ENCODE assay signal across 18 cellular contexts in genomic region chr11:83206771-83207413, GRCh38. TPM values are rescaled to one million over a fixed set of nuclear protein-coding genes. Genes with fewer than 3 reads are reported as not detected.
DNase-seq lines count a peak whose midpoint lies in the region; ATAC-seq, FAIRE-seq and TF ChIP-seq lines count a peak whose summit lies in the region.
"Had no signal": no experiment of that assay in that cellular context is flagged by ENCODE, and none has a peak within 500 bp of the region (broad histone marks: within the 10 kb centered on the region; RNA-seq: fewer than 3 reads in every experiment).

No MANE protein-coding gene starts in this region.

- TF ChIP-seq RAD21 in K562 (CRISPR knock-in tag; conservative IDR thresholded peaks at IDR 0.05 in 1 of 2, IDR thresholded peaks at IDR 0.05 in 1 of 2) = no peak

- peak overlapping the region in 5 of 7 donors; percentile 2 to 75 (median 53) for H3K27ac Mint-ChIP-seq in CD14-positive monocyte
- no peak overlapping the region for H3K27ac Mint-ChIP-seq in naive thymus-derived CD4-positive, alpha-beta T cell
- H3K27ac Mint-ChIP-seq: CD8-positive, alpha-beta T cell had no signal

- H3K27me3 Mint-ChIP-seq in CD14-positive monocyte (ENCODE audit: low read depth in 3 of 3) = peaks cover 0 to 3% (median 2%) of the 10 kb centered on the region in 3 donors
- H3K27me3 Mint-ChIP-seq in naive thymus-derived CD4-positive, alpha-beta T cell = no peaks in the 10 kb centered on the region

- no peaks in the 10 kb centered on the region for H3K9me3 ChIP-seq in K562 (replicated peaks; ENCODE audit: control insufficient read depth, insufficient read depth, low read depth, low read length)
- no peaks in the 10 kb centered on the region for H3K9me3 ChIP-seq in naive thymus-derived CD4-positive, alpha-beta T cell (ENCODE audit: control insufficient read depth in 2 of 3, low read length in 3 of 3)
- H3K9me3 ChIP-seq: MG63 had no signal

- H3K27me3 ChIP-seq in K562 (ENCODE audit: control insufficient read depth in 2 of 2, insufficient read depth in 2 of 2, low read length in 2 of 2) = no peaks in the 10 kb centered on the region
- no peaks in the 10 kb centered on the region for H3K27me3 ChIP-seq in naive thymus-derived CD4-positive, alpha-beta T cell (ENCODE audit: control insufficient read depth in 2 of 2, insufficient read depth in 2 of 2, low read length in 2 of 2)
- H3K27me3 ChIP-seq: MG63 had no signal

- no peak overlapping the region for H3K4me2 ChIP-seq in K562 (ENCODE audit: insufficient read depth, low read length)

- BruUV-seq in K562 (replicated peaks; lab: Mats Ljungman, UMichigan) = no TSS peak

- no peak for TF ChIP-seq EP300 in K562 (IDR thresholded peaks at IDR 0.05; ENCODE audit: low read length)

- DNase-seq in CD14-positive monocyte (ENCODE audit: low spot score) (no peak), HT1080 (ENCODE audit: low read depth) (peak; percentile 34), K562 (ENCODE audit: extremely low read depth in 1 of 4, low spot score in 3 of 4) (no peak), kidney tubule cell (ENCODE audit: low spot score) (peak; percentile 11), head of caudate nucleus (no peak), SKM-1 (lab: John Stamatoyannopoulos, UW; ENCODE audit: unreplicated experiment) (no peak)
- DNase-seq in effector CD4-positive, alpha-beta T cell = no peak
- DNase-seq in naive thymus-derived CD4-positive, alpha-beta T cell = no peak
- DNase-seq: Calu3; CD8-positive, alpha-beta T cell; MG63; NCI-H1105; NCI-H1694; NCI-H510A; NCI-H774 had no signal

- POLR2A ChIA-PET in K562 (lab: Yijun Ruan, JAX) = interaction anchor here (0.6 kb wide), 1 partner anchor 12 kb away, joined by 3 read pairs; no protein-coding TSS in a partner anchor
- POLR2A ChIA-PET in naive thymus-derived CD4-positive, alpha-beta T cell (lab: Charles Lee) = no interaction called here

- ATAC-seq in K562 = peak; percentile 66
- ATAC-seq in naive thymus-derived CD4-positive, alpha-beta T cell = no peak
- ATAC-seq: CD8-positive, alpha-beta T cell; GM12878 had no signal

- no peak overlapping the region for H3K4me3 Mint-ChIP-seq in CD14-positive monocyte
- no peak overlapping the region for H3K4me3 Mint-ChIP-seq in naive thymus-derived CD4-positive, alpha-beta T cell
- H3K4me3 Mint-ChIP-seq: CD8-positive, alpha-beta T cell had no signal

- H3K36me3 ChIP-seq in K562 (ENCODE audit: control insufficient read depth, insufficient read depth, low read length) = no peaks in the 10 kb centered on the region; the same call in 2 of the 3 replicates
- H3K36me3 ChIP-seq in naive thymus-derived CD4-positive, alpha-beta T cell (ENCODE audit: control insufficient read depth in 2 of 3, insufficient read depth in 3 of 3, low read length in 3 of 3) = peaks cover 0 to 3% (median 0%) of the 10 kb centered on the region in 3 experiments

- H3K9ac ChIP-seq in K562 (ENCODE audit: insufficient read depth in 1 of 2, low read depth in 2 of 2, low read length in 2 of 2) = no peak overlapping the region

- H3K27ac ChIP-seq in K562 (ENCODE audit: extremely low read depth, low read depth, low read length) = no peak overlapping the region
- no peak overlapping the region for H3K27ac ChIP-seq in naive thymus-derived CD4-positive, alpha-beta T cell (ENCODE audit: low read depth, low read length)

- no peaks in the 10 kb centered on the region; a peak in 1 of 5 replicates for H3K4me1 ChIP-seq in K562 (replicated peaks in 1 of 2; ENCODE audit: control insufficient read depth in 2 of 2, insufficient read depth in 2 of 2, low read length in 2 of 2)
- no peaks in the 10 kb centered on the region for H3K4me1 ChIP-seq in naive thymus-derived CD4-positive, alpha-beta T cell (ENCODE audit: control insufficient read depth in 2 of 2, insufficient read depth in 2 of 2, low read length in 2 of 2)

- no peaks in the 10 kb centered on the region for H4K20me1 ChIP-seq in K562 (replicated peaks; ENCODE audit: control insufficient read depth, insufficient read depth, low read length)

- H3K4me1 Mint-ChIP-seq in CD14-positive monocyte = peaks cover 4% of the 10 kb centered on the region
- H3K4me1 Mint-ChIP-seq in naive thymus-derived CD4-positive, alpha-beta T cell = no peaks in the 10 kb centered on the region

- no peaks in the 10 kb centered on the region for H3K9me1 ChIP-seq in K562 (ENCODE audit: control insufficient read depth, insufficient read depth, low read length)

- WGBS in K562 (ENCODE audit: insufficient coverage, low coverage, missing lambda C conversion rate) = 35% methylated on average over 4 of the region's 4 CpGs

- no peaks in the 10 kb centered on the region for H3K79me2 ChIP-seq in K562 (ENCODE audit: control insufficient read depth, insufficient read depth, low read length)

- intact Hi-C loops in CD14-positive monocyte (cut with micrococcal nuclease) (no loop called here), K562 (cut with micrococcal nuclease) (no loop called here), head of caudate nucleus (cut with DNase I) (no loop called here)
- intact Hi-C loops in naive thymus-derived CD4-positive, alpha-beta T cell (cut with micrococcal nuclease) = no loop called here

- peaks cover 0 to 2% (median 0%) of the 10 kb centered on the region in 7 donors for H3K9me3 Mint-ChIP-seq in CD14-positive monocyte
- peaks cover 0 to 2% (median 0%) of the 10 kb centered on the region in 11 donors for H3K9me3 Mint-ChIP-seq in naive thymus-derived CD4-positive, alpha-beta T cell
- H3K9me3 Mint-ChIP-seq: CD8-positive, alpha-beta T cell had no signal

- H2AFZ ChIP-seq in K562 (ENCODE audit: low read depth, low read length) = no peak overlapping the region

- TF ChIP-seq POLR2A in K562 (conservative IDR thresholded peaks at IDR 0.05) = no peak

- peaks cover 54 to 62% of the 10 kb centered on the region in 2 donors for H3K36me3 Mint-ChIP-seq in CD14-positive monocyte
- peaks cover 0 to 59% (median 5%) of the 10 kb centered on the region in 5 donors for H3K36me3 Mint-ChIP-seq in naive thymus-derived CD4-positive, alpha-beta T cell

- no peak overlapping the region for H3K4me3 ChIP-seq in K562
- no peak overlapping the region for H3K4me3 ChIP-seq in naive thymus-derived CD4-positive, alpha-beta T cell (ENCODE audit: low read length)
- H3K4me3 ChIP-seq: GM12878, MG63 had no signal

- in situ Hi-C loops in K562 (cut with MboI) = no loop called here

- FAIRE-seq in K562 (lab: Jason Lieb, UNC) = no peak
- FAIRE-seq: A204.1, GM12878, H1 had no signal

- TF ChIP-seq CTCF in CD14-positive monocyte (IDR thresholded peaks at IDR 0.05) (no peak), K562 (IDR thresholded peaks at IDR 0.05 in 2 of 3, conservative IDR thresholded peaks at IDR 0.05 in 1 of 3; ENCODE audit: insufficient read depth in 2 of 3, low read depth in 1 of 3, low read length in 3 of 3) (no peak)

- CTCF ChIA-PET in K562 (lab: Yijun Ruan, JAX; ENCODE audit: low intra/inter-chr PET ratio) = no interaction called here
- CTCF ChIA-PET in naive thymus-derived CD4-positive, alpha-beta T cell (lab: Charles Lee) = interaction anchor here (1.2 kb wide), 1 partner anchor 42 kb away, joined by 3 read pairs; no protein-coding TSS in a partner anchor

RNA-seq across cellular contexts. Expression of gene ANKRD42, which starts 13.4 kb away (rescaled TPM):
- polyA plus RNA-seq in CD14-positive monocyte (1 to 10 TPM; 4.3 to 6.2 TPM), K562 (2011; rRNA removed) (8.2 and 9.1 TPM in 2 replicates), K562 (2014; fragmentation: Illumina TruSeq; extraction: Trizol) (5.3 and 6.6 TPM in 2 replicates), K562 (2014; fragmentation: Nextera tagmentation; extraction: Ambion mirVana) (1 to 10 TPM; 2.8 to 5.5 TPM), K562 (2014; rRNA removed) (7.0 and 8.8 TPM in 2 replicates)
- total RNA-seq in HT1080 (2014; rRNA removed; shearing (Covaris generic)) = 6.7 and 8.5 TPM in 2 replicates
- polyA plus RNA-seq in HT1080 (2015; cell fraction: cytosol; rRNA removed) = 8.8 and 10.7 TPM in 2 replicates
- polyA plus RNA-seq in HT1080 (2015; cell fraction: nucleus; rRNA removed) = 14.1 and 16.8 TPM in 2 replicates
- total RNA-seq in K562 (2011; cell fraction: chromatin; rRNA removed; ENCODE audit: low replicate concordance) = 3.1 and 7.2 TPM in 2 replicates
- total RNA-seq in K562 (2011; cell fraction: nucleolus; rRNA removed) = 2.5 and 3.6 TPM in 2 replicates
- total RNA-seq in K562 (2011; cell fraction: nucleoplasm; rRNA removed) = 4.7 and 8.2 TPM in 2 replicates
- total RNA-seq in K562 (2014; rRNA removed) (6.0 and 7.2 TPM in 2 replicates), K562 (2014; rRNA removed; fragmentation: Illumina TruSeq; extraction: Trizol) (4.2 and 4.3 TPM in 2 replicates), K562 (2015; rRNA removed; fragmentation: Illumina TruSeq; extraction: Trizol) (4.1 and 6.4 TPM in 2 replicates), K562 (2021) (6.1 and 6.7 TPM in 2 replicates)
- polyA plus RNA-seq in K562 (2011; cell fraction: cytosol; rRNA removed) = 3.1 and 6.0 TPM in 2 replicates
- 9.4 and 10.3 TPM in 2 replicates for polyA plus RNA-seq in K562 (2011; cell fraction: nucleus; rRNA removed)
- polyA plus RNA-seq in K562 (2012) = 4.4 and 5.3 TPM in 2 replicates
- 5.0 and 7.3 TPM in 2 replicates for polyA minus RNA-seq in K562 (2011; rRNA and poly(A)+ RNA removed)
- 2.3 and 2.7 TPM in 2 replicates for polyA minus RNA-seq in K562 (2011; cell fraction: cytosol; rRNA and poly(A)+ RNA removed)
- 4.6 and 5.7 TPM in 2 replicates for polyA minus RNA-seq in K562 (2011; cell fraction: nucleus; rRNA and poly(A)+ RNA removed)
- 10 to 100 TPM in 1 of 5 experiments, 1 to 10 TPM in 4; 3.1 to 10.9 (median 7.0) TPM for total RNA-seq in naive thymus-derived CD4-positive, alpha-beta T cell
- polyA plus RNA-seq in naive thymus-derived CD4-positive, alpha-beta T cell = 1 to 10 TPM; 4.4 to 4.6 TPM

RNA-seq across cellular contexts. Expression of gene PCF11, which starts 50.0 kb away (rescaled TPM):
- polyA plus RNA-seq in CD14-positive monocyte (10 to 100 TPM in 1 of 2 donors, 1 to 10 TPM in 1; 8.3 to 15.7 TPM), K562 (2011; rRNA removed) (91.6 and 104 TPM in 2 replicates), K562 (2014; fragmentation: Illumina TruSeq; extraction: Trizol) (50.1 and 53.9 TPM in 2 replicates), K562 (2014; fragmentation: Nextera tagmentation; extraction: Ambion mirVana) (10 to 100 TPM in 1 of 2 experiments, 1 to 10 TPM in 1; 9.3 to 11.3 TPM), K562 (2014; rRNA removed) (77.6 and 78.0 TPM in 2 replicates)
- total RNA-seq in HT1080 (2014; rRNA removed; shearing (Covaris generic)) = 19.6 and 20.4 TPM in 2 replicates
- 14.6 and 15.0 TPM in 2 replicates for polyA plus RNA-seq in HT1080 (2015; cell fraction: cytosol; rRNA removed)
- 87.5 and 89.7 TPM in 2 replicates for polyA plus RNA-seq in HT1080 (2015; cell fraction: nucleus; rRNA removed)
- total RNA-seq in K562 (2011; cell fraction: chromatin; rRNA removed; ENCODE audit: low replicate concordance) = 149 and 246 TPM in 2 replicates
- 121 and 125 TPM in 2 replicates for total RNA-seq in K562 (2011; cell fraction: nucleolus; rRNA removed)
- total RNA-seq in K562 (2011; cell fraction: nucleoplasm; rRNA removed) = 244 and 270 TPM in 2 replicates
- total RNA-seq in K562 (2014; rRNA removed) (37.4 and 42.4 TPM in 2 replicates), K562 (2014; rRNA removed; fragmentation: Illumina TruSeq; extraction: Trizol) (63.3 and 71.5 TPM in 2 replicates), K562 (2015; rRNA removed; fragmentation: Illumina TruSeq; extraction: Trizol) (64.1 and 71.8 TPM in 2 replicates), K562 (2021) (48.6 and 54.4 TPM in 2 replicates)
- polyA plus RNA-seq in K562 (2011; cell fraction: cytosol; rRNA removed) = 41.1 and 92.3 TPM in 2 replicates
- 249 and 310 TPM in 2 replicates for polyA plus RNA-seq in K562 (2011; cell fraction: nucleus; rRNA removed)
- 36.3 and 47.3 TPM in 2 replicates for polyA plus RNA-seq in K562 (2012)
- polyA minus RNA-seq in K562 (2011; rRNA and poly(A)+ RNA removed) = 93.4 and 117 TPM in 2 replicates
- polyA minus RNA-seq in K562 (2011; cell fraction: cytosol; rRNA and poly(A)+ RNA removed) = 21.8 and 22.7 TPM in 2 replicates
- polyA minus RNA-seq in K562 (2011; cell fraction: nucleus; rRNA and poly(A)+ RNA removed) = 133 and 206 TPM in 2 replicates
- total RNA-seq in naive thymus-derived CD4-positive, alpha-beta T cell = 100 to 1,000 TPM in 4 of 5 experiments, 10 to 100 TPM in 1; 86.5 to 180 (median 172) TPM
- 10 to 100 TPM; 32.0 to 36.4 TPM for polyA plus RNA-seq in naive thymus-derived CD4-positive, alpha-beta T cell

Comparison
In these comparisons a context has a peak if more than half of its experiments do, and no peak if none do; other contexts are left out.
1. DNase-seq: peak in HT1080 (single experiment) and kidney tubule cell (single experiment); none in CD14-positive monocyte (single experiment), K562 (0 of 4), head of caudate nucleus (0 of 42), effector CD4-positive, alpha-beta T cell (single experiment), SKM-1 (single experiment) and naive thymus-derived CD4-positive, alpha-beta T cell (0 of 9).
2. H3K27ac Mint-ChIP-seq: peak in CD14-positive monocyte (5 of 7); none in naive thymus-derived CD4-positive, alpha-beta T cell (0 of 9).